ENCODE assay signal across 15 cellular contexts in genomic region chr5:91027316-91027937, GRCh38.
DNase-seq lines count a peak whose midpoint lies in the region; ATAC-seq and TF ChIP-seq lines count a peak whose summit lies in the region.
"Had no signal": no experiment of that assay in that cellular context is flagged by ENCODE, and none has a peak within 500 bp of the region (broad histone marks: within the 10 kb centered on the region; RNA-seq: fewer than 3 reads in every experiment).

No MANE protein-coding gene starts in this region.

- no peak overlapping the region for H3K4me3 Mint-ChIP-seq in stimulated activated effector memory CD8-positive, alpha-beta T cell treated with anti-CD3 and anti-CD28 coated beads, Interleukin-12 subunit alpha, Interleukin-12 subunit beta, amount 100 ng/mL, for 72 hours
- H3K4me3 Mint-ChIP-seq in activated naive CD4-positive, alpha-beta T cell treated with anti-CD3 and anti-CD28 coated beads for 36 hours, result no peak overlapping the region

- no peaks in the 10 kb centered on the region for H3K4me1 Mint-ChIP-seq in stimulated activated effector memory CD8-positive, alpha-beta T cell treated with anti-CD3 and anti-CD28 coated beads, Interleukin-12 subunit alpha, Interleukin-12 subunit beta, amount 100 ng/mL, for 72 hours
- no peaks in the 10 kb centered on the region for H3K4me1 Mint-ChIP-seq in activated naive CD4-positive, alpha-beta T cell treated with anti-CD3 and anti-CD28 coated beads for 36 hours (ENCODE audit: low read depth)

- H3K4me3 ChIP-seq in HUES48 (ENCODE audit: low read depth, low read length), result no peak overlapping the region
- H3K4me3 ChIP-seq in fibroblast of villous mesenchyme (ENCODE audit: low read depth, low read length), result no peak overlapping the region
- H3K4me3 ChIP-seq: BLaER1 had no signal

- peak; percentile 26 for ATAC-seq in stimulated activated effector memory CD8-positive, alpha-beta T cell treated with anti-CD3 and anti-CD28 coated beads, Interleukin-12 subunit alpha, Interleukin-12 subunit beta, amount 100 ng/mL, for 72 hours
- ATAC-seq in GM21528 (IDR thresholded peaks at IDR 0.05; ENCODE audit: low FRiP score, unreplicated experiment) (no peak), HG03135 (IDR thresholded peaks at IDR 0.05; ENCODE audit: unreplicated experiment) (no peak)

- no peak overlapping the region for H3K9ac ChIP-seq in HUES48 (ENCODE audit: low read depth, low read length)
- H3K9ac ChIP-seq: BLaER1 had no signal

- intact Hi-C loops in activated naive CD4-positive, alpha-beta T cell treated with anti-CD3 and anti-CD28 coated beads for 36 hours (cut with micrococcal nuclease), result no loop called here

- H3K27me3 ChIP-seq in HUES48 (ENCODE audit: control insufficient read depth, insufficient read depth, low read length), result no peaks in the 10 kb centered on the region
- H3K27me3 ChIP-seq: BLaER1 had no signal

- DNase-seq in NCI-H748 treated with DMSO at 0.1 percent for 48 hours (lab: John Stamatoyannopoulos, UW), result peak; percentile 90
- DNase-seq in fibroblast of villous mesenchyme (ENCODE audit: low read depth), result peak; percentile 39
- DNase-seq in stimulated activated effector memory CD8-positive, alpha-beta T cell treated with anti-CD3 and anti-CD28 coated beads, Interleukin-12 subunit alpha, Interleukin-12 subunit beta, amount 100 ng/mL, for 72 hours (ENCODE audit: low spot score in 2 of 2), result no peak
- no peak for DNase-seq in activated naive CD4-positive, alpha-beta T cell treated with anti-CD3 and anti-CD28 coated beads for 36 hours
- DNase-seq in stimulated activated CD4-positive, alpha-beta T cell treated with anti-CD3 and anti-CD28 coated beads, Interleukin-15, amount 100 ng/mL, for 24 hours, result no peak
- DNase-seq: activated CD4-positive, alpha-beta T cell treated with anti-CD3 and anti-CD28 coated beads for 1 hour; activated gamma-delta T cell treated with Interleukin-2 at 50 U/mL for 16 hours; DND-41; MM.1S; SHP77; T-helper 2 cell had no signal

- no peak for TF ChIP-seq CTCF in fibroblast of villous mesenchyme (IDR thresholded peaks at IDR 0.05; ENCODE audit: insufficient read depth, low read depth, low read length)

- CTCF ChIA-PET in activated naive CD4-positive, alpha-beta T cell treated with anti-CD3 and anti-CD28 coated beads for 36 hours (lab: Charles Lee), result interaction anchor here (0.7 kb wide), 1 partner anchor 66 kb away, joined by 3 read pairs; no protein-coding TSS in a partner anchor

- H3K9me3 ChIP-seq in HUES48 (ENCODE audit: control insufficient read depth, insufficient read depth, low read length), result no peaks in the 10 kb centered on the region
- H3K9me3 ChIP-seq: BLaER1 had no signal

- peaks cover 4% of the 10 kb centered on the region for H3K4me1 ChIP-seq in HUES48 (ENCODE audit: control insufficient read depth, insufficient read depth, low read length)

- H3K9me3 Mint-ChIP-seq in stimulated activated effector memory CD8-positive, alpha-beta T cell treated with anti-CD3 and anti-CD28 coated beads, Interleukin-12 subunit alpha, Interleukin-12 subunit beta, amount 100 ng/mL, for 72 hours, result no peaks in the 10 kb centered on the region
- no peaks in the 10 kb centered on the region for H3K9me3 Mint-ChIP-seq in activated naive CD4-positive, alpha-beta T cell treated with anti-CD3 and anti-CD28 coated beads for 36 hours

- no peaks in the 10 kb centered on the region for H3K36me3 Mint-ChIP-seq in stimulated activated effector memory CD8-positive, alpha-beta T cell treated with anti-CD3 and anti-CD28 coated beads, Interleukin-12 subunit alpha, Interleukin-12 subunit beta, amount 100 ng/mL, for 72 hours
- no peaks in the 10 kb centered on the region for H3K36me3 Mint-ChIP-seq in activated naive CD4-positive, alpha-beta T cell treated with anti-CD3 and anti-CD28 coated beads for 36 hours (ENCODE audit: low read depth)

- no peaks in the 10 kb centered on the region for H3K36me3 ChIP-seq in HUES48 (ENCODE audit: control insufficient read depth, insufficient read depth, low read length)
- H3K36me3 ChIP-seq: BLaER1 had no signal

- H3K27me3 Mint-ChIP-seq in activated naive CD4-positive, alpha-beta T cell treated with anti-CD3 and anti-CD28 coated beads for 36 hours (ENCODE audit: low read depth), result peaks cover 13% of the 10 kb centered on the region

- H3K27ac Mint-ChIP-seq in stimulated activated effector memory CD8-positive, alpha-beta T cell treated with anti-CD3 and anti-CD28 coated beads, Interleukin-12 subunit alpha, Interleukin-12 subunit beta, amount 100 ng/mL, for 72 hours, result no peak overlapping the region
- no peak overlapping the region for H3K27ac Mint-ChIP-seq in activated naive CD4-positive, alpha-beta T cell treated with anti-CD3 and anti-CD28 coated beads for 36 hours

- H3K27ac ChIP-seq in HUES48 (ENCODE audit: low read depth, low read length), result peak overlapping the region; percentile 32
- H3K27ac ChIP-seq: BLaER1 had no signal

Comparison
In these comparisons a context has a peak if more than half of its experiments do, and no peak if none do; other contexts are left out.
1. DNase-seq: peak in NCI-H748 treated with DMSO at 0.1 percent for 48 hours (single experiment) and fibroblast of villous mesenchyme (single experiment); none in stimulated activated effector memory CD8-positive, alpha-beta T cell treated with anti-CD3 and anti-CD28 coated beads, Interleukin-12 subunit alpha, Interleukin-12 subunit beta, amount 100 ng/mL, for 72 hours (0 of 2), activated naive CD4-positive, alpha-beta T cell treated with anti-CD3 and anti-CD28 coated beads for 36 hours (single experiment) and stimulated activated CD4-positive, alpha-beta T cell treated with anti-CD3 and anti-CD28 coated beads, Interleukin-15, amount 100 ng/mL, for 24 hours (single experiment).